Comparison of ENCODE assay signal across 9 cellular contexts in the genomic region with DNA sequence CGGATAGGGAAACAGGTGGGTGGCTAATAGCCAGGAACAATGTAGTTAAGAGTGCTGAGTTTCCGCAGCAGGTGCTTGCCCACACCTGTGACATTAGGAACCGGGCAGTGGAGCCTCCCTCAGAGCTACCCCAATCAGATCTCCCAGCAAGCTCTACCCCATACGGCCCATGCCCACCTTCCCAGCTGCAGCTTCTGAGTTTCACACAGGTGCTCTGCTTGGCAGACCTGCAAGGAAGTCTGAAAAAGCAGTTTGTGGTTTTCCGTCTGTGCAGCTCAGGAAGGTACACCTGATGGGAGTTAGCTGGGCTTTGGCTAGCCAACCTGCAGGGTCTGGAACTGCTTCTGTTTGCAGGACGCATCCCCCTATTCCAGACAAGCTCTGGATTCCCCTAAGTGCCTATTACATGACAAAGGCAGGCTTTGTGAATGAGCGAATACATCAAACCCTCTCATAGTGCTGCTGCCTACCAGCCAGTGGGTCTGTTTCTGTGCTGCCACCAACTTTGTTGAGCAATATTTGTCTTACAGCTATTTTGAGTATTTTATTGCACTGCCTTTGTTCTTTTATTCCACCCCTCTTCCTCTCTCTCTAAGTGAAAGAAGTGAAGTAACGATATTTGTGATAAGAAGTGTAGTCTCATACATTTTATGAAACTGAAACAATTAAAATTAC. TPM values are rescaled to one million over a fixed set of nuclear protein-coding genes. Genes with fewer than 3 reads are reported as not detected.
A peak's percentile ranks its signal among the peaks of the same experiment; 100 is the strongest.
DNase-seq lines count a peak whose midpoint lies in the region; ATAC-seq and TF ChIP-seq lines count a peak whose summit lies in the region.
"Had no signal": no experiment of that assay in that cellular context is flagged by ENCODE, and none has a peak within 500 bp of the region (broad histone marks: within the 10 kb centered on the region; RNA-seq: fewer than 3 reads in every experiment).

No MANE protein-coding gene starts in this region.

- H3K4me2 ChIP-seq in OCI-LY7 (ENCODE audit: low read length): peak overlapping the region; percentile 98

- H4K20me1 ChIP-seq in OCI-LY7 (ENCODE audit: insufficient read depth, low read length): no peaks in the 10 kb centered on the region

- peak overlapping the region; percentile 98 for H3K27ac ChIP-seq in OCI-LY7 (ENCODE audit: low read depth, low read length, poor library complexity, severe bottlenecking)
- H3K27ac ChIP-seq: HL-60 had no signal

- ATAC-seq in HG03095 (IDR thresholded peaks at IDR 0.05; ENCODE audit: unreplicated experiment) (peak; percentile 19), left colon (peak; percentile 81), GM18858 (IDR thresholded peaks at IDR 0.05; ENCODE audit: unreplicated experiment) (no peak), Right ventricle myocardium superior (ENCODE audit: poor library complexity) (no peak)

- peaks cover 75% of the 10 kb centered on the region for H3K4me1 ChIP-seq in OCI-LY7 (ENCODE audit: insufficient read depth, low read length, poor library complexity, severe bottlenecking)

- H3K79me2 ChIP-seq in OCI-LY7 (ENCODE audit: insufficient read depth, low read depth, low read length): no peaks in the 10 kb centered on the region

- DNase-seq in OCI-LY7 (ENCODE audit: low spot score): peak; percentile 96
- DNase-seq in left colon: peak; percentile 61 to 77
- no peak for DNase-seq in GM19240 (ENCODE audit: insufficient read length, low spot score)
- DNase-seq in posterior vena cava (ENCODE audit: low spot score): no peak
- no peak for DNase-seq in Right ventricle myocardium superior

- no peaks in the 10 kb centered on the region; the same call in 1 of the 2 replicates for H3K36me3 ChIP-seq in OCI-LY7 (ENCODE audit: insufficient read depth, low read length)

- H2AFZ ChIP-seq in OCI-LY7 (ENCODE audit: low read length): no peak overlapping the region

- no peaks in the 10 kb centered on the region for H3K9me2 ChIP-seq in OCI-LY7 (ENCODE audit: insufficient read depth, low read length)

- CTCF ChIA-PET in OCI-LY7 (lab: Charles Lee; ENCODE audit: unreplicated experiment): interaction anchor here (0.6 to 2.7 kb wide), 6 partner anchors 24 to 116 kb away, joined by 3 to 19 read pairs (median 4); no protein-coding TSS in a partner anchor

- BruUV-seq in OCI-LY7 (replicated peaks; lab: Mats Ljungman, UMichigan): no TSS peak

- POLR2A ChIA-PET in OCI-LY7 (lab: Charles Lee): interaction anchor here (0.5 to 2.5 kb wide), 20 partner anchors 10 to 377 kb away, joined by 3 to 23 read pairs (median 4); no protein-coding TSS in a partner anchor

- H3K4me3 ChIP-seq in GM12875 (ENCODE audit: low read depth, low read length) (peak overlapping the region; percentile 38), OCI-LY7 (ENCODE audit: low read depth, low read length, poor library complexity, severe bottlenecking) (peak overlapping the region; percentile 64)

- H3K9me3 ChIP-seq in OCI-LY7 (ENCODE audit: low read length): no peaks in the 10 kb centered on the region

- TF ChIP-seq CTCF in GM12875 (IDR thresholded peaks at IDR 0.05; ENCODE audit: borderline replicate concordance, insufficient read depth, low read depth, low read length) (no peak), OCI-LY7 (conservative IDR thresholded peaks at IDR 0.05; ENCODE audit: low read length) (no peak)

- intact Hi-C loops in OCI-LY7 (cut with micrococcal nuclease; ENCODE audit: unreplicated experiment): loop anchor here (1.0 to 5.0 kb wide), 8 partner anchors 43 to 509 kb away; partner anchors contain the start of gene AFTPH
- intact Hi-C loops in left colon (cut with DNase I, micrococcal nuclease): no loop called here
- intact Hi-C loops in posterior vena cava (cut with DNase I): loop anchor here in 1 of 2 donors (5.0 kb wide), 1 partner anchor 114 kb away; no protein-coding TSS in a partner anchor
- intact Hi-C loops in Right ventricle myocardium superior (cut with DNase I): no loop called here

RNA-seq across cellular contexts. Expression of gene CEP68, which starts 24.7 kb away (rescaled TPM):
- 7.3 and 8.7 TPM in 2 replicates for total RNA-seq in OCI-LY7 (2014; rRNA removed; shearing (Covaris generic))
- 17.1 and 21.7 TPM in 2 replicates for total RNA-seq in OCI-LY7 (2022)
- total RNA-seq in left colon: 10 to 100 TPM in 1 of 2 donors, 1 to 10 TPM in 1; 6.6 to 11.4 TPM
- total RNA-seq in posterior vena cava: 10 to 100 TPM; 16.2 to 20.3 TPM
- 19.5 TPM for total RNA-seq in Right ventricle myocardium superior

RNA-seq across cellular contexts. Expression of gene SLC1A4, which starts 42.3 kb away (rescaled TPM):
- total RNA-seq in OCI-LY7 (2014; rRNA removed; shearing (Covaris generic)): 17.2 and 20.6 TPM in 2 replicates
- total RNA-seq in OCI-LY7 (2022): 27.7 and 31.1 TPM in 2 replicates
- 10 to 100 TPM; 10.8 to 12.5 TPM for total RNA-seq in left colon
- total RNA-seq in posterior vena cava: 10 to 100 TPM; 13.9 to 16.4 TPM
- 3.5 TPM for total RNA-seq in Right ventricle myocardium superior

Comparison
In these comparisons a context has a peak if more than half of its experiments do, and no peak if none do; other contexts are left out.
1. ATAC-seq: peak in HG03095 (single experiment) and left colon (single experiment); none in GM18858 (single experiment) and Right ventricle myocardium superior (single experiment).
2. DNase-seq: peak in OCI-LY7 (single experiment) and left colon (2 of 2); none in GM19240 (single experiment), posterior vena cava (single experiment) and Right ventricle myocardium superior (single experiment).